18 cellular contexts compared by ENCODE assay signal in genomic region chr10:104622175-104622574, GRCh38. TPM values are rescaled to one million over a fixed set of nuclear protein-coding genes. Genes with fewer than 3 reads are reported as not detected.
A peak's percentile ranks its signal among the peaks of the same experiment; 100 is the strongest.
DNase-seq lines count a peak whose midpoint lies in the region; ATAC-seq and TF ChIP-seq lines count a peak whose summit lies in the region.
"Had no signal": no experiment of that assay in that cellular context is flagged by ENCODE, and none has a peak within 500 bp of the region (broad histone marks: within the 10 kb centered on the region; RNA-seq: fewer than 3 reads in every experiment).

No MANE protein-coding gene starts in this region.

- H3K4me3 ChIP-seq in esophagus muscularis mucosa (no peak overlapping the region), mesenchymal stem cell (ENCODE audit: insufficient read depth in 1 of 2, low read depth in 1 of 2, low read length in 2 of 2) (no peak overlapping the region), BE2C (ENCODE audit: low read depth, low read length) (no peak overlapping the region), esophagus squamous epithelium (no peak overlapping the region)
- H3K4me3 ChIP-seq: A549 had no signal

- peaks cover 0 to 7% (median 0%) of the 10 kb centered on the region in 4 donors for H3K27me3 ChIP-seq in esophagus muscularis mucosa
- peaks cover 0 to 20% of the 10 kb centered on the region in 2 experiments for H3K27me3 ChIP-seq in mesenchymal stem cell (ENCODE audit: control insufficient read depth in 1 of 2, insufficient read depth in 1 of 2, low read length in 2 of 2)
- H3K27me3 ChIP-seq in BE2C, result no peaks in the 10 kb centered on the region
- peaks cover 0 to 17% (median 0%) of the 10 kb centered on the region in 4 donors for H3K27me3 ChIP-seq in esophagus squamous epithelium

- DNase-seq in activated CD8-positive, alpha-beta T cell treated with anti-CD3 and anti-CD28 coated beads for 36 hours, result no peak
- no peak for DNase-seq in activated CD8-positive, alpha-beta T cell treated with anti-CD3 and anti-CD28 coated beads, Interleukin-2, amount 10 ng/mL, durations not matched to agents 7 days and 5 days
- DNase-seq in esophagus muscularis mucosa (ENCODE audit: extremely low spot score) (peak; percentile 50), mesenchymal stem cell (no peak), BE2C (no peak), esophagus squamous epithelium (lab: John Stamatoyannopoulos, UW) (no peak)
- DNase-seq: C1 segment of cervical spinal cord, COR-L47, DMS79 treated with DMSO at 0.1 percent for 48 hours, GF-D8, HCEC 1CT had no signal

- no peak overlapping the region for H2BK5ac ChIP-seq in mesenchymal stem cell (ENCODE audit: low read depth, low read length, poor library complexity, severe bottlenecking)

- peak; percentile 7 for TF ChIP-seq CTCF in activated CD8-positive, alpha-beta T cell treated with anti-CD3 and anti-CD28 coated beads for 36 hours (IDR thresholded peaks at IDR 0.05)
- TF ChIP-seq CTCF in esophagus muscularis mucosa (IDR thresholded peaks at IDR 0.05) (no peak), BE2C (IDR thresholded peaks at IDR 0.05; ENCODE audit: low read depth, low read length) (no peak), esophagus squamous epithelium (IDR thresholded peaks at IDR 0.05) (no peak)

- no peak overlapping the region for H2BK120ac ChIP-seq in mesenchymal stem cell (ENCODE audit: low read depth, low read length)

- no peaks in the 10 kb centered on the region for H3K79me1 ChIP-seq in mesenchymal stem cell (replicated peaks; ENCODE audit: low read length, poor library complexity, severe bottlenecking)

- no peaks in the 10 kb centered on the region for H3K4me1 ChIP-seq in esophagus muscularis mucosa
- H3K4me1 ChIP-seq in mesenchymal stem cell (ENCODE audit: control insufficient read depth, insufficient read depth, low read depth, low read length), result no peaks in the 10 kb centered on the region
- H3K4me1 ChIP-seq in BE2C, result no peaks in the 10 kb centered on the region
- H3K4me1 ChIP-seq in esophagus squamous epithelium, result no peaks in the 10 kb centered on the region
- H3K4me1 ChIP-seq: A549 had no signal

- H3K36me3 ChIP-seq in esophagus muscularis mucosa, result no peaks in the 10 kb centered on the region
- H3K36me3 ChIP-seq in mesenchymal stem cell (ENCODE audit: control insufficient read depth in 1 of 2, insufficient read depth in 2 of 2, low read depth in 1 of 2, low read length in 2 of 2), result no peaks in the 10 kb centered on the region
- H3K36me3 ChIP-seq in BE2C, result no peaks in the 10 kb centered on the region
- no peaks in the 10 kb centered on the region for H3K36me3 ChIP-seq in esophagus squamous epithelium

- 80% methylated on average over 1 of the region's 1 CpG for WGBS in esophagus muscularis mucosa
- whole genome bisulfite sequencing in mesenchymal stem cell, result no CpG with 5 or more reads among the region's 1 CpG
- WGBS in esophagus squamous epithelium, 2 donors, result 100% methylated on average over 1 of the region's 1 CpG; no CpG with 5 or more reads in 1 of the 2 donors

- H3K4me1 Mint-ChIP-seq in activated CD8-positive, alpha-beta T cell treated with anti-CD3 and anti-CD28 coated beads for 36 hours (ENCODE audit: low read depth), result no peaks in the 10 kb centered on the region
- H3K4me1 Mint-ChIP-seq in activated CD8-positive, alpha-beta T cell treated with anti-CD3 and anti-CD28 coated beads, Interleukin-2, amount 10 ng/mL, durations not matched to agents 7 days and 5 days (ENCODE audit: low read depth), result no peaks in the 10 kb centered on the region
- H3K4me1 Mint-ChIP-seq: CD4-positive, alpha-beta memory T cell had no signal

- H2BK12ac ChIP-seq in mesenchymal stem cell (ENCODE audit: low read length in 2 of 2), result no peak overlapping the region

- H3K9ac ChIP-seq in mesenchymal stem cell (ENCODE audit: low read length), result no peak overlapping the region

- no peak overlapping the region for H3K23ac ChIP-seq in mesenchymal stem cell (ENCODE audit: low read length in 2 of 2)

- peak overlapping the region; percentile 24 for H2AFZ ChIP-seq in mesenchymal stem cell (ENCODE audit: low read depth, low read length)

- H2BK15ac ChIP-seq in mesenchymal stem cell (ENCODE audit: low read depth, poor library complexity, severe bottlenecking), result no peak overlapping the region

- ATAC-seq in activated CD8-positive, alpha-beta T cell treated with anti-CD3 and anti-CD28 coated beads for 36 hours, result no peak
- no peak for ATAC-seq in activated CD8-positive, alpha-beta T cell treated with anti-CD3 and anti-CD28 coated beads, Interleukin-2, amount 10 ng/mL, durations not matched to agents 7 days and 5 days
- no peak for ATAC-seq in HG03108 (IDR thresholded peaks at IDR 0.05; ENCODE audit: unreplicated experiment)

- no peak overlapping the region for H2AK5ac ChIP-seq in mesenchymal stem cell (ENCODE audit: low read length, severe bottlenecking)

- H3K9me3 Mint-ChIP-seq in activated CD8-positive, alpha-beta T cell treated with anti-CD3 and anti-CD28 coated beads for 36 hours, result no peaks in the 10 kb centered on the region
- no peaks in the 10 kb centered on the region for H3K9me3 Mint-ChIP-seq in activated CD8-positive, alpha-beta T cell treated with anti-CD3 and anti-CD28 coated beads, Interleukin-2, amount 10 ng/mL, durations not matched to agents 7 days and 5 days (ENCODE audit: insufficient read depth)

- H3K4me3 Mint-ChIP-seq in activated CD8-positive, alpha-beta T cell treated with anti-CD3 and anti-CD28 coated beads for 36 hours, result no peak overlapping the region
- H3K4me3 Mint-ChIP-seq in activated CD8-positive, alpha-beta T cell treated with anti-CD3 and anti-CD28 coated beads, Interleukin-2, amount 10 ng/mL, durations not matched to agents 7 days and 5 days, result no peak overlapping the region
- H3K4me3 Mint-ChIP-seq: CD4-positive, alpha-beta memory T cell had no signal

- H3K27me3 Mint-ChIP-seq in activated CD8-positive, alpha-beta T cell treated with anti-CD3 and anti-CD28 coated beads for 36 hours, result peaks cover 32% of the 10 kb centered on the region
- H3K27me3 Mint-ChIP-seq in activated CD8-positive, alpha-beta T cell treated with anti-CD3 and anti-CD28 coated beads, Interleukin-2, amount 10 ng/mL, durations not matched to agents 7 days and 5 days (ENCODE audit: low read depth), result peaks cover 19% of the 10 kb centered on the region

- no peak overlapping the region for H3K4ac ChIP-seq in mesenchymal stem cell (ENCODE audit: low read depth in 1 of 2, low read length in 2 of 2)

- no peak overlapping the region for H4K91ac ChIP-seq in mesenchymal stem cell (ENCODE audit: low read length)

- no peak for TF ChIP-seq POLR2A in esophagus muscularis mucosa (IDR thresholded peaks at IDR 0.05; ENCODE audit: low read depth)
- TF ChIP-seq POLR2A in esophagus squamous epithelium (IDR thresholded peaks at IDR 0.05), result no peak

- H4K8ac ChIP-seq in mesenchymal stem cell (ENCODE audit: low read length), result no peak overlapping the region

- H3K9me3 ChIP-seq in esophagus muscularis mucosa, result no peaks in the 10 kb centered on the region
- no peaks in the 10 kb centered on the region for H3K9me3 ChIP-seq in mesenchymal stem cell (ENCODE audit: control insufficient read depth, low read length)
- no peaks in the 10 kb centered on the region for H3K9me3 ChIP-seq in BE2C
- H3K9me3 ChIP-seq in esophagus squamous epithelium, result no peaks in the 10 kb centered on the region

- CTCF ChIA-PET in activated CD8-positive, alpha-beta T cell treated with anti-CD3 and anti-CD28 coated beads for 36 hours (lab: Charles Lee), result interaction anchor here (1.0 to 1.5 kb wide), 3 partner anchors 42 to 348 kb away, joined by 3 to 4 read pairs (median 4); no protein-coding TSS in a partner anchor
- CTCF ChIA-PET in activated CD8-positive, alpha-beta T cell treated with anti-CD3 and anti-CD28 coated beads, Interleukin-2, amount 10 ng/mL, durations not matched to agents 7 days and 5 days (lab: Charles Lee), result interaction anchor here (0.7 kb wide), 1 partner anchor 42 kb away, joined by 3 read pairs; no protein-coding TSS in a partner anchor

- H3K27ac ChIP-seq in esophagus muscularis mucosa (replicated peaks in 1 of 4) (no peak overlapping the region), mesenchymal stem cell (ENCODE audit: low read length, poor library complexity, severe bottlenecking) (no peak overlapping the region), esophagus squamous epithelium (no peak overlapping the region)
- H3K27ac ChIP-seq: A549 had no signal

- no peaks in the 10 kb centered on the region for H3K36me3 Mint-ChIP-seq in activated CD8-positive, alpha-beta T cell treated with anti-CD3 and anti-CD28 coated beads for 36 hours (ENCODE audit: low read depth)
- H3K36me3 Mint-ChIP-seq in activated CD8-positive, alpha-beta T cell treated with anti-CD3 and anti-CD28 coated beads, Interleukin-2, amount 10 ng/mL, durations not matched to agents 7 days and 5 days (ENCODE audit: low read depth), result no peaks in the 10 kb centered on the region
- H3K36me3 Mint-ChIP-seq: CD4-positive, alpha-beta memory T cell had no signal

- no peak overlapping the region for H3K14ac ChIP-seq in mesenchymal stem cell (ENCODE audit: low read length in 2 of 2)

- intact Hi-C loops in activated CD8-positive, alpha-beta T cell treated with anti-CD3 and anti-CD28 coated beads for 36 hours (cut with micrococcal nuclease), result no loop called here
- intact Hi-C loops in esophagus muscularis mucosa (cut with DNase I) (no loop called here), esophagus squamous epithelium (cut with DNase I) (no loop called here)

- TF ChIP-seq EP300 in esophagus muscularis mucosa (IDR thresholded peaks at IDR 0.05), result no peak

- no peak overlapping the region for H3K4me2 ChIP-seq in mesenchymal stem cell (ENCODE audit: low read length, poor library complexity, severe bottlenecking)
- H3K4me2 ChIP-seq: A549 had no signal

- no peak overlapping the region for H3K18ac ChIP-seq in mesenchymal stem cell (ENCODE audit: low read depth in 1 of 2, low read length in 2 of 2)

- POLR2A ChIA-PET in activated CD8-positive, alpha-beta T cell treated with anti-CD3 and anti-CD28 coated beads for 36 hours (lab: Charles Lee), result no interaction called here
- POLR2A ChIA-PET in activated CD8-positive, alpha-beta T cell treated with anti-CD3 and anti-CD28 coated beads, Interleukin-2, amount 10 ng/mL, durations not matched to agents 7 days and 5 days (lab: Charles Lee), result no interaction called here

- H3K27ac Mint-ChIP-seq in activated CD8-positive, alpha-beta T cell treated with anti-CD3 and anti-CD28 coated beads for 36 hours, result no peak overlapping the region
- H3K27ac Mint-ChIP-seq in activated CD8-positive, alpha-beta T cell treated with anti-CD3 and anti-CD28 coated beads, Interleukin-2, amount 10 ng/mL, durations not matched to agents 7 days and 5 days, result no peak overlapping the region
- H3K27ac Mint-ChIP-seq: CD4-positive, alpha-beta memory T cell had no signal

RNA-seq across cellular contexts. Expression of gene SORCS3, which starts 18.9 kb away (rescaled TPM):
- total RNA-seq in activated CD8-positive, alpha-beta T cell treated with anti-CD3 and anti-CD28 coated beads for 36 hours, result not detected
- not detected for total RNA-seq in activated CD8-positive, alpha-beta T cell treated with anti-CD3 and anti-CD28 coated beads, Interleukin-2, amount 10 ng/mL, durations not matched to agents 7 days and 5 days
- total RNA-seq in esophagus muscularis mucosa (under 1 TPM; 0.26 to 0.50 (median 0.41) TPM), esophagus squamous epithelium (not detected)
- not detected for polyA plus RNA-seq in mesenchymal stem cell (2013, experiment 1 of 2)
- not detected for polyA plus RNA-seq in mesenchymal stem cell (2013, experiment 2 of 2)
- polyA plus RNA-seq in BE2C (2012; ENCODE audit: insufficient read depth, insufficient read length, low read depth), result not detected
- total RNA-seq: Calu3, Daoy, G401 had no signal
- polyA plus RNA-seq: A549, BJ had no signal
